Comparison of ENCODE assay signal across 27 cellular contexts in genomic region chr4:36590343-36590742, GRCh38.
"Had no signal": no experiment of that assay in that cellular context is flagged by ENCODE, and none has a peak within 500 bp of the region (broad histone marks: within the 10 kb centered on the region; RNA-seq: fewer than 3 reads in every experiment).

No MANE protein-coding gene starts in this region.

- H3K79me2 ChIP-seq: hepatocyte had no signal

- H3K27me3 ChIP-seq: colonic mucosa, dorsolateral prefrontal cortex, esophagus muscularis mucosa, esophagus squamous epithelium, foreskin keratinocyte, gastrocnemius medialis, gastroesophageal sphincter, heart left ventricle, heart right ventricle, hepatocyte had no signal

- H3K36me3 ChIP-seq: colonic mucosa, esophagus muscularis mucosa, esophagus squamous epithelium, gastrocnemius medialis, gastroesophageal sphincter, heart left ventricle, heart right ventricle had no signal

- FAIRE-seq: endometrium, endothelial cell of umbilical vein had no signal

- DNase-seq: colonic mucosa; cortex of kidney; dermis blood vessel endothelial cell; dorsolateral prefrontal cortex; effector CD4-positive, alpha-beta T cell; effector CD8-positive, alpha-beta T cell; effector memory CD4-positive, alpha-beta T cell; effector memory CD8-positive, alpha-beta T cell; endodermal cell; erythroblast; esophagus squamous epithelium; foreskin fibroblast; foreskin keratinocyte; foreskin melanocyte; gastrocnemius medialis; glutamatergic neuron; head of caudate nucleus; heart left ventricle; heart right ventricle had no signal

- H3K4me2 ChIP-seq: hepatocyte had no signal

- H3K9me3 ChIP-seq: colonic mucosa, esophagus squamous epithelium, gastrocnemius medialis had no signal

- H3K4me1 ChIP-seq: colonic mucosa, esophagus muscularis mucosa, esophagus squamous epithelium, foreskin keratinocyte, gastrocnemius medialis, gastroesophageal sphincter, heart left ventricle, heart right ventricle had no signal

- H3K4me3 ChIP-seq: colonic mucosa, coronary artery, dorsolateral prefrontal cortex, esophagus muscularis mucosa, esophagus squamous epithelium, gastrocnemius medialis, gastroesophageal sphincter, heart left ventricle, heart right ventricle, hepatocyte had no signal

- ATAC-seq: effector memory CD8-positive, alpha-beta T cell; esophagus mucosa; foreskin keratinocyte; gastrocnemius medialis; gastroesophageal sphincter; heart left ventricle; heart right ventricle had no signal

- H3K27ac ChIP-seq: colonic mucosa, coronary artery, dorsolateral prefrontal cortex, epithelial cell of prostate, esophagus muscularis mucosa, esophagus squamous epithelium, foreskin keratinocyte, gastrocnemius medialis, gastroesophageal sphincter, heart left ventricle, heart right ventricle, hepatocyte had no signal

- H2AFZ ChIP-seq: hepatocyte had no signal
